ENCODE assay signal across 1 cellular context in genomic region chr5:91101777-91102379, GRCh38.
A peak's percentile ranks its signal among the peaks of the same experiment; 100 is the strongest.
TF ChIP-seq lines count a peak whose summit lies in the region.

No MANE protein-coding gene starts in this region.

TF ChIP-seq in SK-N-SH, 30 proteins besides CTCF, POLR2A, EP300 and RAD21 (continued from another document):
- TF ChIP-seq, protein P1, sequence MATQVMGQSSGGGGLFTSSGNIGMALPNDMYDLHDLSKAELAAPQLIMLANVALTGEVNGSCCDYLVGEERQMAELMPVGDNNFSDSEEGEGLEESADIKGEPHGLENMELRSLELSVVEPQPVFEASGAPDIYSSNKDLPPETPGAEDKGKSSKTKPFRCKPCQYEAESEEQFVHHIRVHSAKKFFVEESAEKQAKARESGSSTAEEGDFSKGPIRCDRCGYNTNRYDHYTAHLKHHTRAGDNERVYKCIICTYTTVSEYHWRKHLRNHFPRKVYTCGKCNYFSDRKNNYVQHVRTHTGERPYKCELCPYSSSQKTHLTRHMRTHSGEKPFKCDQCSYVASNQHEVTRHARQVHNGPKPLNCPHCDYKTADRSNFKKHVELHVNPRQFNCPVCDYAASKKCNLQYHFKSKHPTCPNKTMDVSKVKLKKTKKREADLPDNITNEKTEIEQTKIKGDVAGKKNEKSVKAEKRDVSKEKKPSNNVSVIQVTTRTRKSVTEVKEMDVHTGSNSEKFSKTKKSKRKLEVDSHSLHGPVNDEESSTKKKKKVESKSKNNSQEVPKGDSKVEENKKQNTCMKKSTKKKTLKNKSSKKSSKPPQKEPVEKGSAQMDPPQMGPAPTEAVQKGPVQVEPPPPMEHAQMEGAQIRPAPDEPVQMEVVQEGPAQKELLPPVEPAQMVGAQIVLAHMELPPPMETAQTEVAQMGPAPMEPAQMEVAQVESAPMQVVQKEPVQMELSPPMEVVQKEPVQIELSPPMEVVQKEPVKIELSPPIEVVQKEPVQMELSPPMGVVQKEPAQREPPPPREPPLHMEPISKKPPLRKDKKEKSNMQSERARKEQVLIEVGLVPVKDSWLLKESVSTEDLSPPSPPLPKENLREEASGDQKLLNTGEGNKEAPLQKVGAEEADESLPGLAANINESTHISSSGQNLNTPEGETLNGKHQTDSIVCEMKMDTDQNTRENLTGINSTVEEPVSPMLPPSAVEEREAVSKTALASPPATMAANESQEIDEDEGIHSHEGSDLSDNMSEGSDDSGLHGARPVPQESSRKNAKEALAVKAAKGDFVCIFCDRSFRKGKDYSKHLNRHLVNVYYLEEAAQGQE (IDR thresholded peaks at IDR 0.05; ENCODE audit: low read depth, low read length): no peak
- TF ChIP-seq CHD2 (IDR thresholded peaks at IDR 0.05; ENCODE audit: low read length, partially characterized antibody) (no peak), TAF1 (IDR thresholded peaks at IDR 0.05; ENCODE audit: borderline replicate concordance, low read depth, low read length) (no peak), TEAD4 (IDR thresholded peaks at IDR 0.05; ENCODE audit: borderline replicate concordance, insufficient read depth) (no peak), FOSL2 (IDR thresholded peaks at IDR 0.05; ENCODE audit: borderline replicate concordance, low read depth) (no peak), YY1 (IDR thresholded peaks at IDR 0.05; ENCODE audit: low read depth) (peak; percentile 57; the same call in 1 of the 2 replicates)
